In genomic region chr10:97168645-97169044, GRCh38 we compare ENCODE assay signal across 24 cellular contexts. TPM values are rescaled to one million over a fixed set of nuclear protein-coding genes. Genes with fewer than 3 reads are reported as not detected.
"Had no signal": no experiment of that assay in that cellular context is flagged by ENCODE, and none has a peak within 500 bp of the region (broad histone marks: within the 10 kb centered on the region; RNA-seq: fewer than 3 reads in every experiment).

No MANE protein-coding gene starts in this region.

- H3K4me1 ChIP-seq: Peyer's patch, SJCRH30 had no signal

- H3K27me3 ChIP-seq: Peyer's patch, SJCRH30 had no signal

- H3K4me3 ChIP-seq: Peyer's patch, SJCRH30 had no signal

- H3K27ac ChIP-seq: HL-60, KMS-11, Peyer's patch, SJCRH30 had no signal

- H3K9me3 ChIP-seq: Peyer's patch, SJCRH30 had no signal

- H3K9ac ChIP-seq: KMS-11 had no signal

- H3K36me3 ChIP-seq: Peyer's patch, SJCRH30 had no signal

- H3K4me2 ChIP-seq: KMS-11 had no signal

- ATAC-seq: PC-3, Right ventricle myocardium inferior, SK-N-SH treated with all-trans-retinoic acid at 6 μM for 48 hours had no signal

- DNase-seq: IMR-90, MV-4-11, NCI-H1048, NCI-H1105, NCI-H1417, NCI-H1436 treated with DMSO at 0.1 percent for 48 hours, NCI-H1694, NCI-H187 treated with DMSO at 0.1 percent for 48 hours, NCI-H2029 treated with DMSO at 0.1 percent for 48 hours, NCI-H2171 treated with DMSO at 0.1 percent for 48 hours, NCI-H345, NCI-H446 treated with DMSO at 0.1 percent for 48 hours, NCI-H510A treated with DMSO at 0.1 percent for 48 hours, NCI-H526, PC-3, Peyer's patch, SHP77 treated with DMSO at 0.1 percent for 48 hours, SJCRH30, T-helper 1 cell had no signal

RNA-seq across cellular contexts. Expression of gene SLIT1, which starts 17.1 kb away (rescaled TPM):
- total RNA-seq: MCF 10A, PC-3 had no signal
